1 cellular context compared by ENCODE assay signal in genomic region chr19:50803633-50804419, GRCh38.
TF ChIP-seq lines count a peak whose summit lies in the region.

No MANE protein-coding gene starts in this region.

TF ChIP-seq in liver, 16 proteins besides CTCF, POLR2A, EP300 and RAD21 (continued from another document):
- TF ChIP-seq REST (IDR thresholded peaks at IDR 0.05) (no peak), EGR1 (IDR thresholded peaks at IDR 0.05; ENCODE audit: low read depth in 2 of 2) (no peak), GABPA (IDR thresholded peaks at IDR 0.05 in 1 of 2, conservative IDR thresholded peaks at IDR 0.05 in 1 of 2) (no peak)
TF ChIP-seq in liver: peak in this region for 0.
